Comparison of ENCODE assay signal across 20 cellular contexts in the genomic region with DNA sequence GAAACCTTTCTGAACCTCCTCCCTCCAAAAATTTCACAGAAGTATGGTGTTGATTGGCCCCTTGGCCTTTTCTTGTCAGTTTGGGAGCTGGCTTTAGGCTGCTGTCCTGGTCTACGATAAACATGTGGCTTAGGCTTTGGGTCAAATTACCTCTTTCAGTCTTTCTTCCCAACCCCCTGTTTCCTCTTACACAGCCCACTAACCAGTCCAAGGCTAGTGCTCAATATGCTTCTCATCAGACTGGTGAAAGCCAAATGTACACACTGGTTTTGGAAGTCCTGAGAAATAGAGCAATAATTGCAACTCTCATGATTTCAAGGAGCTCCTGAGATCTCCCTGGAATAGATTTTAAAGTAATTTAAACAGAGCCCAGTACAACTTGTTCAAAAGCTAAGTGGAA.
DNase-seq lines count a peak whose midpoint lies in the region; ATAC-seq, FAIRE-seq and TF ChIP-seq lines count a peak whose summit lies in the region.
"Had no signal": no experiment of that assay in that cellular context is flagged by ENCODE, and none has a peak within 500 bp of the region (broad histone marks: within the 10 kb centered on the region; RNA-seq: fewer than 3 reads in every experiment).

No MANE protein-coding gene starts in this region.

- TF ChIP-seq CTCF in AG10803 (conservative IDR thresholded peaks at IDR 0.05; ENCODE audit: low read length), result no peak
- no peak for TF ChIP-seq CTCF in H1 (IDR thresholded peaks at IDR 0.05; ENCODE audit: control extremely low read depth in 1 of 3, insufficient read depth in 1 of 3, low read depth in 1 of 3, low read length in 3 of 3)
- TF ChIP-seq CTCF in osteoblast (IDR thresholded peaks at IDR 0.05; ENCODE audit: extremely low read depth, low read depth, low read length), result no peak

- no peak overlapping the region for H3K9ac ChIP-seq in H1 (replicated peaks in 1 of 4; ENCODE audit: extremely low read depth in 1 of 4, low read depth in 3 of 4, low read length in 3 of 4)

- H3K4me1 ChIP-seq in H1 (replicated peaks in 1 of 4; ENCODE audit: control insufficient read depth in 3 of 4, insufficient read depth in 4 of 4, low read length in 3 of 4) (no peaks in the 10 kb centered on the region), osteoblast (ENCODE audit: insufficient read depth, low read length) (no peaks in the 10 kb centered on the region)
- H3K4me1 ChIP-seq: upper lobe of left lung had no signal

- POLR2A ChIA-PET in H1 (lab: Charles Lee; ENCODE audit: partially characterized antibody), result no interaction called here

- CTCF ChIA-PET in H1 (lab: Charles Lee; ENCODE audit: partially characterized antibody), result no interaction called here

- H3K56ac ChIP-seq in H1 (replicated peaks; ENCODE audit: insufficient read length, low read depth, low read length), result no peak overlapping the region

- no peak overlapping the region for H2BK120ac ChIP-seq in H1 (replicated peaks; ENCODE audit: low read depth, low read length)

- ATAC-seq in GM19395 (IDR thresholded peaks at IDR 0.05; ENCODE audit: unreplicated experiment), result no peak
- ATAC-seq: left cardiac atrium; stimulated activated effector memory CD8-positive, alpha-beta T cell treated with anti-CD3 and anti-CD28 coated beads, Interleukin-12 subunit alpha, Interleukin-12 subunit beta, amount 100 ng/mL, for 72 hours had no signal

- H2AFZ ChIP-seq in H1 (ENCODE audit: low read length) (peak overlapping the region; percentile 93; the same call in 1 of the 2 replicates), osteoblast (ENCODE audit: low read length) (peak overlapping the region; percentile 14)
- H2AFZ ChIP-seq: hepatocyte had no signal

- H3K79me2 ChIP-seq in H1 (ENCODE audit: control insufficient read depth in 1 of 2, insufficient read depth in 2 of 2, low read length in 2 of 2) (no peaks in the 10 kb centered on the region), osteoblast (ENCODE audit: insufficient read depth, low read length) (no peaks in the 10 kb centered on the region)
- H3K79me2 ChIP-seq: hepatocyte had no signal

- H3K18ac ChIP-seq in H1 (ENCODE audit: extremely low read depth, low read length), result no peak overlapping the region

- no peak overlapping the region for H4K5ac ChIP-seq in H1 (ENCODE audit: insufficient read length, low read depth, low read length)

- no peaks in the 10 kb centered on the region for H3K9me3 ChIP-seq in H1 (ENCODE audit: insufficient read depth in 2 of 2, low read depth in 1 of 2, low read length in 1 of 2)
- H3K9me3 ChIP-seq in osteoblast (ENCODE audit: low read depth, low read length), result no peaks in the 10 kb centered on the region
- H3K9me3 ChIP-seq: upper lobe of left lung had no signal

- TF ChIP-seq EP300 in H1 (IDR thresholded peaks at IDR 0.05; ENCODE audit: borderline replicate concordance in 1 of 2, low read depth in 2 of 2, low read length in 2 of 2), result no peak

- H2BK12ac ChIP-seq in H1 (ENCODE audit: low read depth, low read length), result no peak overlapping the region

- WGBS in H1 (ENCODE audit: extremely low coverage in 1 of 2, insufficient coverage in 1 of 2, insufficient read length in 1 of 2, insufficient replicate concordance in 2 of 2, low coverage in 1 of 2, low lambda C conversion rate in 2 of 2, missing lambda C conversion rate in 1 of 2), 2 experiments, result 87% methylated on average over 1 of the region's 1 CpG; no CpG with 5 or more reads in 1 of the 2 experiments

- H3K79me1 ChIP-seq in H1 (ENCODE audit: low read depth, low read length), result no peaks in the 10 kb centered on the region

- no peak overlapping the region for H2AK5ac ChIP-seq in H1 (ENCODE audit: low read depth, low read length)

- no peaks in the 10 kb centered on the region for H3K23me2 ChIP-seq in H1 (ENCODE audit: low read depth, low read length)

- H2BK20ac ChIP-seq in H1 (ENCODE audit: low read length), result no peak overlapping the region

- no peak overlapping the region for H2BK15ac ChIP-seq in H1 (ENCODE audit: low read length)

- no peak for TF ChIP-seq RAD21 in H1 (IDR thresholded peaks at IDR 0.05 in 1 of 2, conservative IDR thresholded peaks at IDR 0.05 in 1 of 2; ENCODE audit: low read depth in 2 of 2, low read length in 2 of 2)

- no peak overlapping the region for H3K14ac ChIP-seq in H1 (ENCODE audit: insufficient read length)

- H3K4me2 ChIP-seq in H1 (ENCODE audit: insufficient read depth in 1 of 2, low read depth in 2 of 2, low read length in 2 of 2) (no peak overlapping the region), osteoblast (ENCODE audit: insufficient read depth, low read length) (no peak overlapping the region)
- H3K4me2 ChIP-seq: hepatocyte had no signal

- H3K27ac ChIP-seq in H1 (ENCODE audit: low read depth, low read length) (no peak overlapping the region), osteoblast (ENCODE audit: low read depth, low read length) (no peak overlapping the region)
- H3K27ac ChIP-seq: hepatocyte, ovary, upper lobe of left lung had no signal

- no peak overlapping the region for H3K23ac ChIP-seq in H1 (ENCODE audit: insufficient read length)

- no peak for FAIRE-seq in H1 (lab: Jason Lieb, UNC)
- FAIRE-seq: D721Med, GM18507, GM19239 had no signal

- no peak overlapping the region for H3K4me3 ChIP-seq in AG10803 (ENCODE audit: low read length)
- no peak overlapping the region for H3K4me3 ChIP-seq in H1 (ENCODE audit: extremely low read depth in 1 of 4, insufficient read depth in 2 of 4, low read depth in 3 of 4, low read length in 4 of 4)
- H3K4me3 ChIP-seq in osteoblast (ENCODE audit: insufficient read depth, low read length), result no peak overlapping the region
- H3K4me3 ChIP-seq: hepatocyte, ovary, upper lobe of left lung had no signal

- no peak overlapping the region for H2BK5ac ChIP-seq in H1 (ENCODE audit: low read depth, low read length)

- H4K91ac ChIP-seq in H1 (replicated peaks; ENCODE audit: insufficient read length, low read length), result no peak overlapping the region

- peak; percentile 42 for DNase-seq in AG10803 (ENCODE audit: low read depth)
- peak; percentile 34 for DNase-seq in NCI-H524 treated with DMSO at 0.1 percent for 48 hours (lab: John Stamatoyannopoulos, UW)
- no peak for DNase-seq in H1 (ENCODE audit: low read depth in 1 of 2, low spot score in 2 of 2)
- DNase-seq in osteoblast (ENCODE audit: insufficient read length, low spot score, missing footprints), result no peak
- DNase-seq in activated CD8-positive, alpha-beta memory T cell treated with anti-CD3 and anti-CD28 coated beads, Interleukin-2, amount 50 U/mL, for 4 hours, result no peak
- no peak for DNase-seq in stimulated activated CD4-positive, alpha-beta T cell treated with anti-CD3 and anti-CD28 coated beads, Interleukin-1b, Interleukin-23, amount 100 ng/mL, for 48 hours
- no peak for DNase-seq in activated CD4-positive, alpha-beta T cell treated with anti-CD3 and anti-CD28 coated beads for 1 hour
- DNase-seq: activated CD4-positive, alpha-beta memory T cell treated with anti-CD3 and anti-CD28 coated beads, Interleukin-2, amount 10 ng/mL, durations not matched to agents 7 days and 5 days; cortex of kidney; erythroblast; left cardiac atrium; NCI-H1092 treated with DMSO at 0.1 percent for 48 hours; ovary; upper lobe of left lung had no signal

- H3K27me3 ChIP-seq in H1 (replicated peaks in 1 of 4; ENCODE audit: control insufficient read depth in 3 of 4, extremely low read depth in 1 of 4, insufficient read depth in 3 of 4, low read length in 3 of 4), result peaks cover 0 to 1% (median 0%) of the 10 kb centered on the region in 4 experiments; a peak in 1 of 7 replicates
- no peaks in the 10 kb centered on the region for H3K27me3 ChIP-seq in osteoblast (ENCODE audit: insufficient read depth, low read length)
- H3K27me3 ChIP-seq: hepatocyte, ovary, upper lobe of left lung had no signal

- H3K36me3 ChIP-seq in H1 (ENCODE audit: control insufficient read depth in 2 of 4, insufficient read depth in 4 of 4, low read length in 3 of 4) (no peaks in the 10 kb centered on the region), osteoblast (ENCODE audit: insufficient read depth, low read length) (no peaks in the 10 kb centered on the region)
- H3K36me3 ChIP-seq: ovary, upper lobe of left lung had no signal

- no peak overlapping the region for H4K8ac ChIP-seq in H1 (ENCODE audit: extremely low read depth, insufficient read depth, low read length)

- H4K20me1 ChIP-seq in H1 (replicated peaks in 1 of 2; ENCODE audit: control insufficient read depth in 1 of 2, insufficient read depth in 2 of 2, low read length in 2 of 2) (no peaks in the 10 kb centered on the region), osteoblast (ENCODE audit: insufficient read depth, low read length) (no peaks in the 10 kb centered on the region)

- no peak for TF ChIP-seq POLR2A in H1 (IDR thresholded peaks at IDR 0.05; ENCODE audit: control extremely low read depth in 1 of 2, low read depth in 2 of 2, low read length in 2 of 2)

- H3K4ac ChIP-seq in H1 (replicated peaks; ENCODE audit: insufficient read length, low read depth, low read length), result no peak overlapping the region

TF ChIP-seq in H1, 55 proteins besides CTCF, POLR2A, EP300 and RAD21:
- TF ChIP-seq RFX5 (IDR thresholded peaks at IDR 0.05; ENCODE audit: borderline replicate concordance, low read depth, low read length) (no peak), RXRA (IDR thresholded peaks at IDR 0.05; ENCODE audit: insufficient read depth, low read depth, low read length) (no peak), CTBP2 (IDR thresholded peaks at IDR 0.05; ENCODE audit: borderline replicate concordance, insufficient read depth, insufficient read length, low read length) (no peak), SIRT6 (IDR thresholded peaks at IDR 0.05; ENCODE audit: low read length) (no peak), KDM5A (IDR thresholded peaks at IDR 0.05; ENCODE audit: low read length) (no peak), EGR1 (IDR thresholded peaks at IDR 0.05; ENCODE audit: borderline replicate concordance, low read depth, low read length) (no peak), PHF8 (conservative IDR thresholded peaks at IDR 0.05; ENCODE audit: low read depth, low read length) (no peak), TAF1 (IDR thresholded peaks at IDR 0.05; ENCODE audit: low read depth, low read length) (no peak), SP2 (IDR thresholded peaks at IDR 0.05; ENCODE audit: low read length) (no peak), EZH2 (IDR thresholded peaks at IDR 0.05; ENCODE audit: low read depth, low read length, severe bottlenecking) (no peak)
TF ChIP-seq in H1: peak in this region for 0.

Comparison
In these comparisons a context has a peak if more than half of its experiments do, and no peak if none do; other contexts are left out.
1. DNase-seq: peak in AG10803 (single experiment) and NCI-H524 treated with DMSO at 0.1 percent for 48 hours (single experiment); none in H1 (0 of 2), osteoblast (single experiment), activated CD8-positive, alpha-beta memory T cell treated with anti-CD3 and anti-CD28 coated beads, Interleukin-2, amount 50 U/mL, for 4 hours (single experiment), stimulated activated CD4-positive, alpha-beta T cell treated with anti-CD3 and anti-CD28 coated beads, Interleukin-1b, Interleukin-23, amount 100 ng/mL, for 48 hours (single experiment) and activated CD4-positive, alpha-beta T cell treated with anti-CD3 and anti-CD28 coated beads for 1 hour (single experiment).